In genomic region chr3:197297476-197298340, GRCh38 we compare ENCODE assay signal across 1 cellular context.
TF ChIP-seq lines count a peak whose summit lies in the region.

No MANE protein-coding gene starts in this region.

TF ChIP-seq in K562, 482 proteins besides CTCF, POLR2A, EP300 and RAD21 (continued from another document):
- TF ChIP-seq ID3 (CRISPR knock-in tag; IDR thresholded peaks at IDR 0.05) (no peak), ID3 (tag; IDR thresholded peaks at IDR 0.05) (peak; percentile 43; the same call in 1 of the 2 replicates), ATF1 (CRISPR knock-in tag; IDR thresholded peaks at IDR 0.05) (no peak), ATF1 (tag; IDR thresholded peaks at IDR 0.05) (peak; percentile 28; the same call in 1 of the 2 replicates), ZBTB17 (CRISPR knock-in tag; IDR thresholded peaks at IDR 0.05) (no peak), JUND (IDR thresholded peaks at IDR 0.05; ENCODE audit: borderline replicate concordance, low read depth, low read length) (peak; percentile 10; the same call in 1 of the 2 replicates), JUND (tag; IDR thresholded peaks at IDR 0.05; ENCODE audit: borderline replicate concordance, low read depth, low read length) (no peak), TOE1 (IDR thresholded peaks at IDR 0.05; ENCODE audit: borderline replicate concordance) (peak; percentile 83; the same call in 1 of the 2 replicates), TOE1 (CRISPR knock-in tag; IDR thresholded peaks at IDR 0.05; ENCODE audit: borderline replicate concordance, low read depth) (no peak)
